8 cellular contexts compared by ENCODE assay signal in genomic region chr5:77645158-77645994, GRCh38. TPM values are rescaled to one million over a fixed set of nuclear protein-coding genes. Genes with fewer than 3 reads are reported as not detected.
DNase-seq lines count a peak whose midpoint lies in the region; ATAC-seq and TF ChIP-seq lines count a peak whose summit lies in the region.

No MANE protein-coding gene starts in this region.

- H3K4me3 ChIP-seq in adipocyte (ENCODE audit: low read length) (peak overlapping the region; percentile 64), suprapubic skin (peak overlapping the region; percentile 29)

- TF ChIP-seq CTCF in AG09319 (IDR thresholded peaks at IDR 0.05; ENCODE audit: low read depth, low read length): peak; percentile 9; the same call in 1 of the 2 replicates
- TF ChIP-seq CTCF in GM13976 (IDR thresholded peaks at IDR 0.05; ENCODE audit: borderline replicate concordance, control extremely low read depth, extremely low read depth, insufficient read depth, missing control alignments): peak; percentile 75
- peak in 1 of 2 donors; percentile 54 for TF ChIP-seq CTCF in suprapubic skin (IDR thresholded peaks at IDR 0.05)

- no peak overlapping the region for H3K27ac ChIP-seq in suprapubic skin

- DNase-seq in AG09319 (ENCODE audit: extremely low read depth, low read depth) (no peak), GM13976 (ENCODE audit: low spot score) (peak; percentile 90), NCI-H69 (lab: John Stamatoyannopoulos, UW) (peak; percentile 71), adipocyte (ENCODE audit: low read depth) (peak; percentile 44), left kidney (ENCODE audit: low read depth, low spot score) (peak; percentile 72), suprapubic skin (ENCODE audit: low spot score in 2 of 2) (no peak)

- H3K9ac ChIP-seq in adipocyte (ENCODE audit: low read length): no peak overlapping the region

- peaks cover 92% of the 10 kb centered on the region for H3K27me3 ChIP-seq in adipocyte (replicated peaks; ENCODE audit: control insufficient read depth, insufficient read depth, low read length)
- H3K27me3 ChIP-seq in suprapubic skin: peaks cover 96% of the 10 kb centered on the region

- in situ Hi-C loops in GM13976 (cut with MboI; ENCODE audit: low sequenced_read_pairs, unreplicated experiment): loop anchor here (10.0 kb wide), 1 partner anchor 329 kb away; no protein-coding TSS in a partner anchor

- H3K4me1 ChIP-seq in adipocyte (ENCODE audit: control insufficient read depth, insufficient read depth, low read length) (no peaks in the 10 kb centered on the region), suprapubic skin (peaks cover 28% of the 10 kb centered on the region)

- TF ChIP-seq POLR2A in suprapubic skin (IDR thresholded peaks at IDR 0.05): no peak

- no peaks in the 10 kb centered on the region for H3K9me3 ChIP-seq in adipocyte (ENCODE audit: control insufficient read depth, low read length)
- H3K9me3 ChIP-seq in suprapubic skin: no peaks in the 10 kb centered on the region

- 8% methylated on average over 20 of the region's 80 CpGs for WGBS in suprapubic skin

- H3K36me3 ChIP-seq in adipocyte (ENCODE audit: control insufficient read depth, insufficient read depth, low read length, severe bottlenecking) (no peaks in the 10 kb centered on the region), suprapubic skin (no peaks in the 10 kb centered on the region)

- no peak for TF ChIP-seq EP300 in suprapubic skin (IDR thresholded peaks at IDR 0.05)

- ATAC-seq in HG03469 (IDR thresholded peaks at IDR 0.05; ENCODE audit: unreplicated experiment) (no peak), HG03565 (IDR thresholded peaks at IDR 0.05; ENCODE audit: unreplicated experiment) (no peak)

RNA-seq across cellular contexts. Expression of gene OTP, which starts 6.9 kb away (rescaled TPM):
- total RNA-seq in suprapubic skin: not detected

Comparison
In these comparisons a context has a peak if more than half of its experiments do, and no peak if none do; other contexts are left out.
1. DNase-seq: peak in GM13976 (single experiment), NCI-H69 (single experiment), adipocyte (single experiment) and left kidney (single experiment); none in AG09319 (single experiment) and suprapubic skin (0 of 2).